In genomic region chr17:82545071-82545462, GRCh38 we compare ENCODE assay signal across 1 cellular context.
TF ChIP-seq lines count a peak whose summit lies in the region.

No MANE protein-coding gene starts in this region.

TF ChIP-seq in WTC11, 78 proteins besides CTCF, POLR2A, EP300 and RAD21 (continued from another document):
- TF ChIP-seq ZNF532 (CRISPR knock-in tag; IDR thresholded peaks at IDR 0.05; ENCODE audit: borderline replicate concordance) (no peak), ZNF317 (CRISPR knock-in tag; IDR thresholded peaks at IDR 0.05; ENCODE audit: borderline replicate concordance, low read depth) (no peak), EMX1 (CRISPR knock-in tag; IDR thresholded peaks at IDR 0.05) (no peak), ESRRA (CRISPR knock-in tag; IDR thresholded peaks at IDR 0.05; ENCODE audit: borderline replicate concordance) (no peak)
TF ChIP-seq in WTC11: peak in this region for 0.
